ENCODE assay signal across 17 cellular contexts in the genomic region with DNA sequence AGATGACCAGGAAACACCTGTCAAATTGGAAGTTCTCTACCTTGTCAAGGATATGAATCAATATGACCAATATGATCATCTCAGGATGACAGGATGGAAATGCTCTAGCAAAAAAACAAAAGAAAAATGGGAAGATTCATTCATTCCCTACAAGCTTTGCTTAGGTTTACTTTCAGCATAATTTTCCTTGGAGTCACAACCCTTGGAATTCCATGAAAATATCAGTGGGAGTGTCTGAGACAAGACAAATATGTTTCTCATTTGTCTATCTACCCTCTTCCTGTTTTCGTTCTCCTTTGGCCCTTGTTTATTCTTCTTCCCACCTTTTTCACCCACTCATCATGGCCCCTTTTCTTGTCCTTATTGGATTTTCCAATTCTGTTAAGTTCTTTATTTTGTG. TPM values are rescaled to one million over a fixed set of nuclear protein-coding genes. Genes with fewer than 3 reads are reported as not detected.
A peak's percentile ranks its signal among the peaks of the same experiment; 100 is the strongest.
DNase-seq lines count a peak whose midpoint lies in the region; TF ChIP-seq lines count a peak whose summit lies in the region.
"Had no signal": no experiment of that assay in that cellular context is flagged by ENCODE, and none has a peak within 500 bp of the region (broad histone marks: within the 10 kb centered on the region; RNA-seq: fewer than 3 reads in every experiment).

No MANE protein-coding gene starts in this region.

- no peak for TF ChIP-seq CTCF in chondrocyte (IDR thresholded peaks at IDR 0.05)

- no peak overlapping the region for H3K4me3 Mint-ChIP-seq in chondrocyte (ENCODE audit: unreplicated experiment)
- H3K4me3 Mint-ChIP-seq: GM23338, IgD-negative memory B cell had no signal

- peaks cover 56% of the 10 kb centered on the region for H3K4me1 Mint-ChIP-seq in chondrocyte (ENCODE audit: low read depth)

- peak; percentile 35 for DNase-seq in AG20443 (ENCODE audit: low spot score)
- DNase-seq in HCEC 1CT: peak; percentile 28
- DNase-seq in kidney tubule cell (ENCODE audit: low spot score): peak; percentile 29
- DNase-seq in SKM-1 treated with dmso at 0.1 percent for 144 hours (lab: John Stamatoyannopoulos, UW; ENCODE audit: unreplicated experiment): no peak
- DNase-seq in retina: no peak
- no peak for DNase-seq in stimulated activated CD4-positive, alpha-beta T cell treated with anti-CD3 and anti-CD28 coated beads, Interleukin-15, amount 100 ng/mL, for 24 hours
- DNase-seq in chondrocyte (ENCODE audit: low spot score): no peak
- DNase-seq: DMS53, NCI-H1105, NCI-H1694 treated with DMSO at 0.1 percent for 48 hours, NCI-H2107, NCI-H345, NCI-H69, Right ventricle myocardium superior had no signal

- no peaks in the 10 kb centered on the region for H3K9me3 Mint-ChIP-seq in chondrocyte (ENCODE audit: low read depth)
- H3K9me3 Mint-ChIP-seq: GM23338 had no signal

- H3K36me3 Mint-ChIP-seq in chondrocyte (ENCODE audit: low read depth): no peaks in the 10 kb centered on the region

- H3K27ac ChIP-seq in angular gyrus (ENCODE audit: low read depth, low read length): peak overlapping the region; percentile 22

- no peaks in the 10 kb centered on the region for H3K27me3 Mint-ChIP-seq in chondrocyte (ENCODE audit: low read depth)

- H3K27ac Mint-ChIP-seq in chondrocyte (ENCODE audit: unreplicated experiment): no peak overlapping the region
- H3K27ac Mint-ChIP-seq: GM23338, IgD-negative memory B cell had no signal

RNA-seq across cellular contexts. Expression of a gene that starts 50.6 kb away (rescaled TPM):
- 3.4 to 8.8 TPM (median 8.1 TPM) in 3 replicates for total RNA-seq in chondrocyte

Comparison
In these comparisons a context has a peak if more than half of its experiments do, and no peak if none do; other contexts are left out.
1. DNase-seq: peak in AG20443 (single experiment), HCEC 1CT (single experiment) and kidney tubule cell (single experiment); none in SKM-1 treated with dmso at 0.1 percent for 144 hours (single experiment), retina (single experiment), stimulated activated CD4-positive, alpha-beta T cell treated with anti-CD3 and anti-CD28 coated beads, Interleukin-15, amount 100 ng/mL, for 24 hours (single experiment) and chondrocyte (single experiment).